In genomic region chr12:93135286-93136239, GRCh38 we compare ENCODE assay signal across 8 cellular contexts.
DNase-seq lines count a peak whose midpoint lies in the region; ATAC-seq and FAIRE-seq lines count a peak whose summit lies in the region.

No MANE protein-coding gene starts in this region.

- H3K9me3 Mint-ChIP-seq in activated CD4-positive, alpha-beta T cell treated with anti-CD3 and anti-CD28 coated beads for 36 hours (ENCODE audit: low read depth), result no peaks in the 10 kb centered on the region
- no peaks in the 10 kb centered on the region for H3K9me3 Mint-ChIP-seq in dendritic cell treated with granulocyte-macrophage colony-stimulating factor and Interleukin-4, amounts not matched to agents 40 ng/mL and 50 ng/mL, for 4 days

- ATAC-seq in activated CD4-positive, alpha-beta T cell treated with anti-CD3 and anti-CD28 coated beads for 36 hours, result peak; percentile 58
- ATAC-seq in GM19452 (IDR thresholded peaks at IDR 0.05; ENCODE audit: unreplicated experiment), result no peak

- POLR2A ChIA-PET in activated CD4-positive, alpha-beta T cell treated with anti-CD3 and anti-CD28 coated beads for 36 hours (lab: Charles Lee), result interaction anchor here (0.7 kb wide), 1 partner anchor 991 kb away, joined by 5 read pairs; no protein-coding TSS in a partner anchor

- H3K27me3 Mint-ChIP-seq in activated CD4-positive, alpha-beta T cell treated with anti-CD3 and anti-CD28 coated beads for 36 hours, result no peaks in the 10 kb centered on the region
- H3K27me3 Mint-ChIP-seq in dendritic cell treated with granulocyte-macrophage colony-stimulating factor and Interleukin-4, amounts not matched to agents 40 ng/mL and 50 ng/mL, for 4 days, result no peaks in the 10 kb centered on the region

- no peak overlapping the region for H3K27ac Mint-ChIP-seq in activated CD4-positive, alpha-beta T cell treated with anti-CD3 and anti-CD28 coated beads for 36 hours
- H3K27ac Mint-ChIP-seq in dendritic cell treated with granulocyte-macrophage colony-stimulating factor and Interleukin-4, amounts not matched to agents 40 ng/mL and 50 ng/mL, for 4 days, result peak overlapping the region; percentile 59

- DNase-seq in activated CD4-positive, alpha-beta T cell treated with anti-CD3 and anti-CD28 coated beads for 36 hours, result no peak
- no peak for DNase-seq in activated CD4-positive, alpha-beta T cell treated with anti-CD3 and anti-CD28 coated beads, Interleukin-2, amount 50 U/mL, for 48 hours
- DNase-seq in NCI-H2029 (lab: John Stamatoyannopoulos, UW) (peak; percentile 95), small intestine (no peak), GDM1 (lab: John Stamatoyannopoulos, UW) (no peak), HUDEP-2 (lab: John Stamatoyannopoulos, UW; ENCODE audit: unreplicated experiment in 76 of 76) (no peak)

- FAIRE-seq in small intestine (lab: Jason Lieb, UNC), result no peak

- intact Hi-C loops in activated CD4-positive, alpha-beta T cell treated with anti-CD3 and anti-CD28 coated beads for 36 hours (cut with DNase I, micrococcal nuclease), result no loop called here
- intact Hi-C loops in dendritic cell treated with granulocyte-macrophage colony-stimulating factor and Interleukin-4, amounts not matched to agents 40 ng/mL and 50 ng/mL, for 4 days (cut with micrococcal nuclease), result no loop called here

- no peaks in the 10 kb centered on the region for H3K9me3 ChIP-seq in small intestine (ENCODE audit: control insufficient read depth, low read depth)

- H3K4me1 Mint-ChIP-seq in activated CD4-positive, alpha-beta T cell treated with anti-CD3 and anti-CD28 coated beads for 36 hours, result peaks cover 15% of the 10 kb centered on the region
- peaks cover 62% of the 10 kb centered on the region for H3K4me1 Mint-ChIP-seq in dendritic cell treated with granulocyte-macrophage colony-stimulating factor and Interleukin-4, amounts not matched to agents 40 ng/mL and 50 ng/mL, for 4 days (ENCODE audit: low read depth)

- H3K4me3 Mint-ChIP-seq in activated CD4-positive, alpha-beta T cell treated with anti-CD3 and anti-CD28 coated beads for 36 hours, result no peak overlapping the region
- H3K4me3 Mint-ChIP-seq in dendritic cell treated with granulocyte-macrophage colony-stimulating factor and Interleukin-4, amounts not matched to agents 40 ng/mL and 50 ng/mL, for 4 days, result no peak overlapping the region

- CTCF ChIA-PET in activated CD4-positive, alpha-beta T cell treated with anti-CD3 and anti-CD28 coated beads for 36 hours (lab: Charles Lee), result interaction anchor here (2.1 kb wide), 1 partner anchor 37 kb away, joined by 8 read pairs; no protein-coding TSS in a partner anchor

- peak overlapping the region; percentile 14 to 18 for H3K27ac ChIP-seq in small intestine (ENCODE audit: low read depth in 1 of 2, low read length in 1 of 2)

- H3K36me3 Mint-ChIP-seq in activated CD4-positive, alpha-beta T cell treated with anti-CD3 and anti-CD28 coated beads for 36 hours (ENCODE audit: low read depth), result no peaks in the 10 kb centered on the region
- H3K36me3 Mint-ChIP-seq in dendritic cell treated with granulocyte-macrophage colony-stimulating factor and Interleukin-4, amounts not matched to agents 40 ng/mL and 50 ng/mL, for 4 days (ENCODE audit: low read depth), result no peaks in the 10 kb centered on the region

- H3K36me3 ChIP-seq in small intestine (ENCODE audit: control insufficient read depth in 2 of 2, insufficient read depth in 2 of 2, low read length in 2 of 2), result no peaks in the 10 kb centered on the region

- 58 to 76% (median 64%) methylated on average over 6 of the region's 6 CpGs for WGBS in small intestine, 3 donors

- peaks cover 0 to 8% of the 10 kb centered on the region in 2 donors for H3K4me1 ChIP-seq in small intestine (ENCODE audit: control insufficient read depth in 2 of 2, insufficient read depth in 1 of 2, low read depth in 1 of 2, low read length in 1 of 2)

- H3K4me3 ChIP-seq in small intestine (ENCODE audit: low read depth in 1 of 2, low read length in 2 of 2), result no peak overlapping the region

- H3K27me3 ChIP-seq in small intestine (ENCODE audit: control insufficient read depth in 2 of 2, insufficient read depth in 2 of 2, low read length in 2 of 2), result no peaks in the 10 kb centered on the region
